18 cellular contexts compared by ENCODE assay signal in the genomic region with DNA sequence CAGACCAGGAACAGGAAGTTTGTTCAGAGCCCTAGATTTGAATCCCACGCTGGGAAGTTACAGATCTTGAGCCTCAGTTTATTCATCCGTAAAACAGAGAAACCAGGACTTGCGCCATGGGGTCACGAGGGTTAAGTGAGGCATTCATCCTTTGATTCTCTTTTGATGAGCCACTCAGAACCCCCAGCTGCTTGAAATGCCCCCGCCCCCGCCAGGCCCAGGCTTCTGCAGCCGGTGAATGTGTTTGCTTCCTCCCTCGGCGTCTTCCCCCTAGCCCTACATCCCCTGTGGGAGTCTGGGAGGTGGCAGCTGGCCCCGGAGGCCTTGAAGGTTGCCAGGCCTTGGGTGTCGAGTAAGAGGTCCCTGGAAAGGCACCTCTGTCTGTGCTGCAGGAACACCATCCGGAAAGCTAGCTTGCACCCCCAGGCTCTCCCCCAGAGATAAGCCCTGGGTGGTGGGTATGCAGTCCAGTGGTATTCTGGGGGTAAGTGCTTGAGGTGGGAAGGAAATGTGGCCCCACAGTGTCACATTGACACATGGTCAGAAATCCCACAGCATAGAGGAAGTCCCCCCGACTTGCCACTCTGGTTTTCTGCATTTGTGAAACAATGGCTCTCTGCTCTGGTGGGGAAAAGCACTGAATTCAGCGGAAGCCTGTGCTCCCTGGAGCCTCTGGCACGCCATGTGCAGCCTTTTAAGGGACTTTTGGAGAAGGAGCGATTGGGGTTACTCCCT. TPM values are rescaled to one million over a fixed set of nuclear protein-coding genes. Genes with fewer than 3 reads are reported as not detected.
DNase-seq lines count a peak whose midpoint lies in the region; ATAC-seq and TF ChIP-seq lines count a peak whose summit lies in the region.
"Had no signal": no experiment of that assay in that cellular context is flagged by ENCODE, and none has a peak within 500 bp of the region (broad histone marks: within the 10 kb centered on the region; RNA-seq: fewer than 3 reads in every experiment).

No MANE protein-coding gene starts in this region.

- H3K4me1 Mint-ChIP-seq in activated naive CD8-positive, alpha-beta T cell treated with anti-CD3 and anti-CD28 coated beads for 36 hours: peaks cover 32% of the 10 kb centered on the region
- H3K4me1 Mint-ChIP-seq in naive thymus-derived CD4-positive, alpha-beta T cell: peaks cover 0 to 14% (median 6%) of the 10 kb centered on the region in 7 donors
- H3K4me1 Mint-ChIP-seq: activated CD4-positive, alpha-beta memory T cell treated with anti-CD3 and anti-CD28 coated beads, Interleukin-2, amount 10 ng/mL, durations not matched to agents 7 days and 5 days had no signal

- CTCF ChIA-PET in naive thymus-derived CD4-positive, alpha-beta T cell (lab: Charles Lee): interaction anchor here (0.9 kb wide), 1 partner anchor 10 kb away, joined by 3 read pairs; no protein-coding TSS in a partner anchor
- CTCF ChIA-PET in mammary epithelial cell (lab: Charles Lee; ENCODE audit: low non-redundant PET): no interaction called here

- peaks cover 65% of the 10 kb centered on the region for H3K36me3 Mint-ChIP-seq in activated naive CD8-positive, alpha-beta T cell treated with anti-CD3 and anti-CD28 coated beads for 36 hours
- H3K36me3 Mint-ChIP-seq in naive thymus-derived CD4-positive, alpha-beta T cell: peaks cover under 1 to 29% (median 10%) of the 10 kb centered on the region in 5 donors

- peaks cover 29% of the 10 kb centered on the region for H3K36me3 ChIP-seq in BLaER1
- peaks cover 88% of the 10 kb centered on the region for H3K36me3 ChIP-seq in Karpas-422 (ENCODE audit: insufficient read depth, low read length)
- H3K36me3 ChIP-seq in naive thymus-derived CD4-positive, alpha-beta T cell (ENCODE audit: control insufficient read depth in 2 of 3, insufficient read depth in 3 of 3, low read length in 3 of 3): peaks cover 0 to 10% (median 0%) of the 10 kb centered on the region in 3 experiments
- H3K36me3 ChIP-seq in mammary epithelial cell (ENCODE audit: insufficient read depth, low read length): no peaks in the 10 kb centered on the region
- H3K36me3 ChIP-seq: prostate gland, vagina had no signal

- H3K9me3 Mint-ChIP-seq in activated naive CD8-positive, alpha-beta T cell treated with anti-CD3 and anti-CD28 coated beads for 36 hours: no peaks in the 10 kb centered on the region
- H3K9me3 Mint-ChIP-seq in naive thymus-derived CD4-positive, alpha-beta T cell: no peaks in the 10 kb centered on the region
- H3K9me3 Mint-ChIP-seq: activated CD4-positive, alpha-beta memory T cell treated with anti-CD3 and anti-CD28 coated beads, Interleukin-2, amount 10 ng/mL, durations not matched to agents 7 days and 5 days had no signal

- in situ Hi-C loops in mammary epithelial cell (cut with MboI; ENCODE audit: low sequenced_read_pairs in 2 of 2): no loop called here

- BruUV-seq in mammary epithelial cell (replicated peaks; lab: Mats Ljungman, UMichigan): no TSS peak

- intact Hi-C loops in naive thymus-derived CD4-positive, alpha-beta T cell (cut with micrococcal nuclease): no loop called here
- intact Hi-C loops in mammary epithelial cell (cut with micrococcal nuclease): no loop called here

- H3K27me3 ChIP-seq in BLaER1: no peaks in the 10 kb centered on the region
- H3K27me3 ChIP-seq in Karpas-422 (ENCODE audit: low read length): no peaks in the 10 kb centered on the region
- no peaks in the 10 kb centered on the region for H3K27me3 ChIP-seq in naive thymus-derived CD4-positive, alpha-beta T cell (ENCODE audit: control insufficient read depth in 2 of 2, insufficient read depth in 2 of 2, low read length in 2 of 2)
- no peaks in the 10 kb centered on the region for H3K27me3 ChIP-seq in mammary epithelial cell (ENCODE audit: insufficient read depth, low read length)
- H3K27me3 ChIP-seq: vagina had no signal

- ATAC-seq in naive thymus-derived CD4-positive, alpha-beta T cell: peak; percentile 10
- ATAC-seq in HG02885 (IDR thresholded peaks at IDR 0.05; ENCODE audit: poor library complexity, unreplicated experiment): no peak
- no peak for ATAC-seq in HG03439 (IDR thresholded peaks at IDR 0.05; ENCODE audit: unreplicated experiment)
- ATAC-seq: left colon had no signal

- dilution Hi-C loops in mammary epithelial cell (cut with HindIII; ENCODE audit: low sequenced_read_pairs): no loop called here

- peak overlapping the region; percentile 56 for H3K27ac Mint-ChIP-seq in activated naive CD8-positive, alpha-beta T cell treated with anti-CD3 and anti-CD28 coated beads for 36 hours
- peak overlapping the region in 1 of 9 donors; percentile 45 for H3K27ac Mint-ChIP-seq in naive thymus-derived CD4-positive, alpha-beta T cell
- H3K27ac Mint-ChIP-seq: activated CD4-positive, alpha-beta memory T cell treated with anti-CD3 and anti-CD28 coated beads, Interleukin-2, amount 10 ng/mL, durations not matched to agents 7 days and 5 days had no signal

- H3K4me1 ChIP-seq in BLaER1 (peaks cover 99% of the 10 kb centered on the region), Karpas-422 (ENCODE audit: low read length) (peaks cover 78% of the 10 kb centered on the region), mammary epithelial cell (ENCODE audit: insufficient read depth, low read length) (no peaks in the 10 kb centered on the region)
- H3K4me1 ChIP-seq in naive thymus-derived CD4-positive, alpha-beta T cell (ENCODE audit: control insufficient read depth in 2 of 2, insufficient read depth in 2 of 2, low read length in 2 of 2): no peaks in the 10 kb centered on the region
- H3K4me1 ChIP-seq: prostate gland, vagina had no signal

- H3K9me2 ChIP-seq in Karpas-422 (replicated peaks; ENCODE audit: insufficient read depth, low read length): no peaks in the 10 kb centered on the region

- POLR2A ChIA-PET in naive thymus-derived CD4-positive, alpha-beta T cell (lab: Charles Lee): interaction anchor here (0.6 to 1.5 kb wide), 2 partner anchors 12 to 1575 kb away, joined by 3 to 4 read pairs; no protein-coding TSS in a partner anchor

- H4K20me1 ChIP-seq in BLaER1: no peaks in the 10 kb centered on the region
- H4K20me1 ChIP-seq in Karpas-422 (ENCODE audit: insufficient read depth, low read depth, low read length): peaks cover 53% of the 10 kb centered on the region
- H4K20me1 ChIP-seq in mammary epithelial cell (ENCODE audit: insufficient read depth, low read length): no peaks in the 10 kb centered on the region

- H3K4me2 ChIP-seq in BLaER1 (peak overlapping the region; percentile 87), Karpas-422 (ENCODE audit: low read depth, low read length, poor library complexity, severe bottlenecking) (peak overlapping the region; percentile 75), mammary epithelial cell (ENCODE audit: insufficient read depth, low read depth, low read length) (no peak overlapping the region)

- H3K79me2 ChIP-seq in Karpas-422 (ENCODE audit: low read length) (peaks cover 21% of the 10 kb centered on the region; the same call in 1 of the 2 replicates), mammary epithelial cell (ENCODE audit: insufficient read depth, low read length) (no peaks in the 10 kb centered on the region)

- 71% methylated on average over 8 of the region's 16 CpGs for WGBS in mammary epithelial cell (ENCODE audit: low coverage, missing lambda C conversion rate)

- DNase-seq in Karpas-422 (no peak), inferior parietal cortex (ENCODE audit: extremely low spot score) (no peak), mammary epithelial cell (no peak)
- DNase-seq in activated naive CD8-positive, alpha-beta T cell treated with anti-CD3 and anti-CD28 coated beads for 36 hours: no peak
- no peak for DNase-seq in naive thymus-derived CD4-positive, alpha-beta T cell
- DNase-seq: activated CD4-positive, alpha-beta memory T cell treated with anti-CD3 and anti-CD28 coated beads, Interleukin-2, amount 10 ng/mL, durations not matched to agents 7 days and 5 days; hypothalamus; left colon; MM.1S; NCI-H2107; NCI-H69 had no signal

- H3K9ac ChIP-seq in BLaER1 (peak overlapping the region; percentile 61), Karpas-422 (ENCODE audit: low read length) (peak overlapping the region; percentile 68), mammary epithelial cell (ENCODE audit: insufficient read depth, low read length) (no peak overlapping the region)

- H3K27me3 Mint-ChIP-seq in activated naive CD8-positive, alpha-beta T cell treated with anti-CD3 and anti-CD28 coated beads for 36 hours: no peaks in the 10 kb centered on the region
- H3K27me3 Mint-ChIP-seq in naive thymus-derived CD4-positive, alpha-beta T cell: no peaks in the 10 kb centered on the region
- H3K27me3 Mint-ChIP-seq: activated CD4-positive, alpha-beta memory T cell treated with anti-CD3 and anti-CD28 coated beads, Interleukin-2, amount 10 ng/mL, durations not matched to agents 7 days and 5 days had no signal

- H3K4me3 Mint-ChIP-seq in activated naive CD8-positive, alpha-beta T cell treated with anti-CD3 and anti-CD28 coated beads for 36 hours: no peak overlapping the region
- H3K4me3 Mint-ChIP-seq in naive thymus-derived CD4-positive, alpha-beta T cell: no peak overlapping the region
- H3K4me3 Mint-ChIP-seq: activated CD4-positive, alpha-beta memory T cell treated with anti-CD3 and anti-CD28 coated beads, Interleukin-2, amount 10 ng/mL, durations not matched to agents 7 days and 5 days had no signal

- H3K4me3 ChIP-seq in BLaER1 (peak overlapping the region; percentile 3), Karpas-422 (ENCODE audit: low read length) (no peak overlapping the region), mammary epithelial cell (replicated peaks in 1 of 3; ENCODE audit: insufficient read depth in 1 of 3, low read depth in 2 of 3, low read length in 3 of 3) (no peak overlapping the region)
- no peak overlapping the region for H3K4me3 ChIP-seq in naive thymus-derived CD4-positive, alpha-beta T cell (ENCODE audit: low read length)
- H3K4me3 ChIP-seq: prostate gland, vagina had no signal

- H3K9me3 ChIP-seq in BLaER1 (no peaks in the 10 kb centered on the region; the same call in 1 of the 2 replicates), Karpas-422 (ENCODE audit: low read length) (no peaks in the 10 kb centered on the region), mammary epithelial cell (replicated peaks; ENCODE audit: insufficient read depth, low read length) (no peaks in the 10 kb centered on the region)
- no peaks in the 10 kb centered on the region for H3K9me3 ChIP-seq in naive thymus-derived CD4-positive, alpha-beta T cell (ENCODE audit: control insufficient read depth in 2 of 3, low read length in 3 of 3)
- H3K9me3 ChIP-seq: prostate gland, vagina had no signal

- H2AFZ ChIP-seq in Karpas-422 (ENCODE audit: low read length) (no peak overlapping the region), mammary epithelial cell (ENCODE audit: low read depth, low read length) (no peak overlapping the region)

- no peak for TF ChIP-seq CTCF in mammary epithelial cell (conservative IDR thresholded peaks at IDR 0.05 in 1 of 2, IDR thresholded peaks at IDR 0.05 in 1 of 2; ENCODE audit: extremely low read depth in 1 of 2, insufficient read depth in 1 of 2, low read depth in 1 of 2, low read length in 2 of 2)

- H3K27ac ChIP-seq in BLaER1 (peak overlapping the region; percentile 90), Karpas-422 (ENCODE audit: low read length) (peak overlapping the region; percentile 99), mammary epithelial cell (ENCODE audit: insufficient read depth, low read depth, low read length) (no peak overlapping the region)
- no peak overlapping the region for H3K27ac ChIP-seq in naive thymus-derived CD4-positive, alpha-beta T cell (ENCODE audit: low read depth, low read length)
- H3K27ac ChIP-seq: prostate gland, vagina had no signal

RNA-seq across cellular contexts. Expression of a gene that starts 14.9 kb away (rescaled TPM):
- 285 and 592 TPM in 2 replicates for total RNA-seq in Karpas-422 (2014; rRNA removed; shearing (Covaris generic); ENCODE audit: low replicate concordance)
- total RNA-seq in activated naive CD8-positive, alpha-beta T cell treated with anti-CD3 and anti-CD28 coated beads for 36 hours: 100 to 1,000 TPM; 230 to 234 TPM
- total RNA-seq in naive thymus-derived CD4-positive, alpha-beta T cell: 100 to 1,000 TPM in 1 of 5 experiments, 10 to 100 TPM in 2, 1 to 10 TPM in 2; 3.5 to 105 (median 19.9) TPM
- 1 to 10 TPM; 4.5 to 6.4 TPM for polyA plus RNA-seq in naive thymus-derived CD4-positive, alpha-beta T cell
- total RNA-seq in mammary epithelial cell: not detected
- polyA plus RNA-seq in mammary epithelial cell: not detected
- not detected for polyA minus RNA-seq in mammary epithelial cell
- total RNA-seq: chondrocyte, HepG2 had no signal
- polyA plus RNA-seq: HepG2 had no signal

Comparison
In these comparisons a context has a peak if more than half of its experiments do, and no peak if none do; other contexts are left out.
1. H3K27ac ChIP-seq: peak in BLaER1 (single experiment) and Karpas-422 (single experiment); none in naive thymus-derived CD4-positive, alpha-beta T cell (single experiment) and mammary epithelial cell (single experiment).
2. RNA of a gene that starts 14.9 kb away (total RNA-seq): 285 to 592 TPM in Karpas-422, 230 to 234 TPM in activated naive CD8-positive, alpha-beta T cell treated with anti-CD3 and anti-CD28 coated beads for 36 hours and 3.5 to 105 TPM in naive thymus-derived CD4-positive, alpha-beta T cell; not detected in mammary epithelial cell; every median in the first group is over 4 times any median in the second.